ENCODE assay signal across 25 cellular contexts in genomic region chr7:29881724-29882123, GRCh38.
DNase-seq lines count a peak whose midpoint lies in the region; ATAC-seq and TF ChIP-seq lines count a peak whose summit lies in the region.
"Had no signal": no experiment of that assay in that cellular context is flagged by ENCODE, and none has a peak within 500 bp of the region (broad histone marks: within the 10 kb centered on the region; RNA-seq: fewer than 3 reads in every experiment).

No MANE protein-coding gene starts in this region.

- H3K27me3 Mint-ChIP-seq in WTC11 (ENCODE audit: low read depth): no peaks in the 10 kb centered on the region; the same call in 1 of the 2 replicates

- no peaks in the 10 kb centered on the region for H3K27me3 ChIP-seq in ascending aorta
- H3K27me3 ChIP-seq: brain microvascular endothelial cell, uterus had no signal

- H3K9me3 ChIP-seq in ascending aorta: no peaks in the 10 kb centered on the region
- H3K9me3 ChIP-seq: uterus had no signal

- no peak overlapping the region for H3K4me3 Mint-ChIP-seq in WTC11
- H3K4me3 Mint-ChIP-seq: activated CD8-positive, alpha-beta memory T cell treated with anti-CD3 and anti-CD28 coated beads, Interleukin-2, amount 10 ng/mL, durations not matched to agents 7 days and 5 days; CD14-positive monocyte had no signal

- TF ChIP-seq CTCF in WTC11 (IDR thresholded peaks at IDR 0.05) (no peak), ascending aorta (IDR thresholded peaks at IDR 0.05) (no peak)

- no peak overlapping the region for H3K27ac Mint-ChIP-seq in WTC11
- H3K27ac Mint-ChIP-seq: activated CD8-positive, alpha-beta memory T cell treated with anti-CD3 and anti-CD28 coated beads, Interleukin-2, amount 10 ng/mL, durations not matched to agents 7 days and 5 days; CD14-positive monocyte had no signal

- H3K4me3 ChIP-seq in ascending aorta: no peak overlapping the region
- H3K4me3 ChIP-seq: uterus had no signal

- ATAC-seq in WTC11 (peak; percentile 73), HG02870 (IDR thresholded peaks at IDR 0.05; ENCODE audit: unreplicated experiment) (no peak), HG03159 (IDR thresholded peaks at IDR 0.05; ENCODE audit: unreplicated experiment) (no peak)
- ATAC-seq: activated CD8-positive, alpha-beta memory T cell treated with anti-CD3 and anti-CD28 coated beads, Interleukin-2, amount 10 ng/mL, durations not matched to agents 7 days and 5 days; left cardiac atrium had no signal

- DNase-seq in COLO668 (lab: John Stamatoyannopoulos, UW; ENCODE audit: unreplicated experiment): peak; percentile 27
- DNase-seq in ELF-1 (ENCODE audit: low read depth, low spot score): peak; percentile 72
- DNase-seq in WTC11 (ENCODE audit: low spot score): peak; percentile 59
- peak; percentile 65 for DNase-seq in left kidney (ENCODE audit: low read depth, low spot score)
- no peak for DNase-seq in ascending aorta (ENCODE audit: low spot score in 2 of 2)
- DNase-seq in NCI-H2081 (lab: John Stamatoyannopoulos, UW): no peak
- DNase-seq: activated CD8-positive, alpha-beta memory T cell treated with anti-CD3 and anti-CD28 coated beads, Interleukin-2, amount 10 ng/mL, durations not matched to agents 7 days and 5 days; activated naive CD4-positive, alpha-beta T cell; activated T-cell treated with anti-CD3 and anti-CD28 coated beads, Interleukin-2, amount 50 U/mL, for 48 hours; brain microvascular endothelial cell; effector CD4-positive, alpha-beta T cell; EL; left cardiac atrium; mammary epithelial cell; NCI-H1048; NCI-H187 treated with DMSO at 0.1 percent for 48 hours; nucleus accumbens; SHP77; stimulated activated CD4-positive, alpha-beta T cell treated with anti-CD3 and anti-CD28 coated beads, Interleukin-15, amount 100 ng/mL, for 24 hours; stimulated activated naive CD4-positive, alpha-beta T cell; SW 1271; uterus had no signal

- no peaks in the 10 kb centered on the region for H3K36me3 ChIP-seq in ascending aorta
- H3K36me3 ChIP-seq: brain microvascular endothelial cell, uterus had no signal

- peaks cover 31% of the 10 kb centered on the region for H3K4me1 Mint-ChIP-seq in WTC11
- H3K4me1 Mint-ChIP-seq: activated CD8-positive, alpha-beta memory T cell treated with anti-CD3 and anti-CD28 coated beads, Interleukin-2, amount 10 ng/mL, durations not matched to agents 7 days and 5 days had no signal

- intact Hi-C loops in ascending aorta (cut with DNase I): no loop called here

- no peaks in the 10 kb centered on the region for H3K4me1 ChIP-seq in ascending aorta
- H3K4me1 ChIP-seq: uterus had no signal

- no peaks in the 10 kb centered on the region for H3K36me3 Mint-ChIP-seq in WTC11
- H3K36me3 Mint-ChIP-seq: activated CD8-positive, alpha-beta memory T cell treated with anti-CD3 and anti-CD28 coated beads, Interleukin-2, amount 10 ng/mL, durations not matched to agents 7 days and 5 days had no signal

- CTCF ChIA-PET in WTC11 (lab: Charles Lee): interaction anchor here (0.6 to 1.9 kb wide), 11 partner anchors 9 to 925 kb away, joined by 3 to 20 read pairs (median 4); partner anchors contain the start of gene WIPF3

- H3K9me3 Mint-ChIP-seq in WTC11: no peaks in the 10 kb centered on the region
- H3K9me3 Mint-ChIP-seq: CD14-positive monocyte had no signal

- no peak overlapping the region for H3K27ac ChIP-seq in ascending aorta
- H3K27ac ChIP-seq: brain microvascular endothelial cell, uterus had no signal

- POLR2A ChIA-PET in WTC11 (lab: Charles Lee): interaction anchor here (1.2 kb wide), 1 partner anchor 40 kb away, joined by 3 read pairs; no protein-coding TSS in a partner anchor

TF ChIP-seq in WTC11, 78 proteins besides CTCF, POLR2A, EP300 and RAD21:
- TF ChIP-seq PREB (CRISPR knock-in tag; IDR thresholded peaks at IDR 0.05; ENCODE audit: borderline replicate concordance) (no peak), KAT7 (CRISPR knock-in tag; IDR thresholded peaks at IDR 0.05; ENCODE audit: borderline replicate concordance) (no peak), SP1 (CRISPR knock-in tag; conservative IDR thresholded peaks at IDR 0.05) (no peak), AR (CRISPR knock-in tag; IDR thresholded peaks at IDR 0.05) (no peak), CREB1 (CRISPR knock-in tag; IDR thresholded peaks at IDR 0.05) (no peak), TP53 (CRISPR knock-in tag; IDR thresholded peaks at IDR 0.05) (no peak)

Comparison
In these comparisons a context has a peak if more than half of its experiments do, and no peak if none do; other contexts are left out.
1. DNase-seq: peak in COLO668 (single experiment), ELF-1 (single experiment), WTC11 (single experiment) and left kidney (single experiment); none in ascending aorta (0 of 2) and NCI-H2081 (0 of 2).